ENCODE assay signal across 26 cellular contexts in the genomic region with DNA sequence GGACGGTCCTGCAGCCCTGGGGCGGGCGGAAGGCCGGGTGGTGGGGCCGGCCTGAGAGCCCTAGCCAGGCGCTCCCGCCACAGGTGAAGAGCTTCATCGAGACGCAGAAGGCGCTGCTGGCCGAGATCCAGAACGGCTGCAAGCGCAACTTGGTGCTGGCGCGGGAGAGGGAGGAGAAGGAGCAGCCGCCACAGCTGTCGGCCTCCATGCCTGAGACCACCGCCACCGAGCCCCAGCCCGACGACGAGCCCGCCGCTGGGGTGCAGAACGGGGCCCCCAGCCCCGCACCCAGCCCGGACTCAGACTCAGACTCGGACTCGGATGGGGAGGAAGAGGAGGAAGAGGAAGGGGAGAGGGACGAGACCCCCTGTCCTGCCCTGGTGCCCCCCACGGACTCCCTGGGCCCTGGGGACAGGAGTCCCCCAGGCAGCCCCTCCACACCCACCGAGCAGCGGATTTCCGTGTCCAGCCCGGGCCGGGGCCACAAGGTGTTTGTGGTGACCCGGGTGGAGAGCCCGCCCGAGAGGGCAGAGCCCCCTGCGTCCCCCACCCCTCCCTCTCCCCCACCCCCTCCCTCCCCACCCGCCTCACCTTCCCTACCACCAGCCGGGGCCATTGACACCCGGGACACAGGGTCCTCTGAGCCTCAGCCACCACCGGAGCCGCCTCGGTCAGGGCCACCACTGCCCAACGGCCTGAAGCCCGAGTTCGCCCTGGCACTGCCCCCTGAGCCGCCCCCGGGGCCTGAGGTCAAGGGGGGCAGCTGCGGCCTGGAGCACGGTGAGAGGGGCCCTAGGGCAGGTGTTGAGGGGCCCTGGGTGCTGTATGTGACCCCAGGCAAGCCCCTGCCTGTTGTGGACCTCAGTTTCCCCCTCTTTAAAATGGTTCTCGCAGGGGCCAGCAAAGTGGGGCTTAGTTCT. TPM values are rescaled to one million over a fixed set of nuclear protein-coding genes. Genes with fewer than 3 reads are reported as not detected.
"Had no signal": no experiment of that assay in that cellular context is flagged by ENCODE, and none has a peak within 500 bp of the region (broad histone marks: within the 10 kb centered on the region; RNA-seq: fewer than 3 reads in every experiment).

No MANE protein-coding gene starts in this region.

- H3K27me3 Mint-ChIP-seq: activated CD4-positive, alpha-beta T cell treated with anti-CD3 and anti-CD28 coated beads for 36 hours; effector memory CD8-positive, alpha-beta T cell had no signal

- H3K4me3 Mint-ChIP-seq: activated CD4-positive, alpha-beta T cell treated with anti-CD3 and anti-CD28 coated beads for 36 hours; activated CD8-positive, alpha-beta T cell treated with anti-CD3 and anti-CD28 coated beads, Interleukin-2, amount 10 ng/mL, durations not matched to agents 7 days and 5 days; activated T-cell treated with anti-CD3 and anti-CD28 coated beads, Interleukin-2, amount 50 U/mL, for 72 hours; effector memory CD8-positive, alpha-beta T cell; T-helper 2 cell treated with Interferon-gamma antibody and Interleukin-4, amounts not matched to agents 5 μg/mL and 100 μg/mL, for 36 hours had no signal

- H3K9me3 Mint-ChIP-seq: activated naive CD4-positive, alpha-beta T cell treated with anti-CD3 and anti-CD28 coated beads, Interleukin-2, amount 50 U/mL, for 72 hours; activated T-cell treated with anti-CD3 and anti-CD28 coated beads, Interleukin-2, amount 50 U/mL, for 72 hours; effector memory CD8-positive, alpha-beta T cell; T-helper 2 cell treated with Interferon-gamma antibody and Interleukin-4, amounts not matched to agents 5 μg/mL and 100 μg/mL, for 36 hours had no signal

- H3K27me3 ChIP-seq: body of pancreas, right atrium auricular region, testis had no signal

- ATAC-seq: activated CD4-positive, alpha-beta T cell treated with anti-CD3 and anti-CD28 coated beads for 36 hours; activated CD8-positive, alpha-beta T cell treated with anti-CD3 and anti-CD28 coated beads, Interleukin-2, amount 10 ng/mL, durations not matched to agents 7 days and 5 days; activated naive CD4-positive, alpha-beta T cell treated with anti-CD3 and anti-CD28 coated beads, Interleukin-2, amount 50 U/mL, for 72 hours; activated T-cell treated with anti-CD3 and anti-CD28 coated beads, Interleukin-2, amount 50 U/mL, for 72 hours; body of pancreas; effector memory CD8-positive, alpha-beta T cell; gastrocnemius medialis; left colon had no signal

- H3K27ac Mint-ChIP-seq: activated CD4-positive, alpha-beta T cell treated with anti-CD3 and anti-CD28 coated beads for 36 hours; activated CD8-positive, alpha-beta T cell treated with anti-CD3 and anti-CD28 coated beads, Interleukin-2, amount 10 ng/mL, durations not matched to agents 7 days and 5 days; activated naive CD4-positive, alpha-beta T cell treated with anti-CD3 and anti-CD28 coated beads, Interleukin-2, amount 50 U/mL, for 72 hours; activated T-cell treated with anti-CD3 and anti-CD28 coated beads, Interleukin-2, amount 50 U/mL, for 72 hours; effector memory CD8-positive, alpha-beta T cell; T-helper 2 cell treated with Interferon-gamma antibody and Interleukin-4, amounts not matched to agents 5 μg/mL and 100 μg/mL, for 36 hours had no signal

- H2AFZ ChIP-seq: parathyroid adenoma had no signal

- H3K27ac ChIP-seq: body of pancreas, gastrocnemius medialis, parathyroid adenoma, right atrium auricular region, testis had no signal

- DNase-seq: activated CD4-positive, alpha-beta T cell treated with anti-CD3 and anti-CD28 coated beads for 36 hours; activated CD4-positive, CD25-positive, alpha-beta regulatory T cell; activated CD8-positive, alpha-beta T cell treated with anti-CD3 and anti-CD28 coated beads, Interleukin-2, amount 10 ng/mL, durations not matched to agents 7 days and 5 days; activated naive CD4-positive, alpha-beta T cell; activated T-cell treated with anti-CD3 and anti-CD28 coated beads for 4 hours; activated T-cell treated with anti-CD3 and anti-CD28 coated beads, Interleukin-2, amount 50 U/mL, for 72 hours; aorta; body of pancreas; cortex of kidney; effector memory CD8-positive, alpha-beta T cell; erythroblast; gastrocnemius medialis; glutamatergic neuron; left colon; mammary epithelial cell; stimulated activated CD4-positive, alpha-beta T cell treated with anti-CD3 and anti-CD28 coated beads, Interleukin-15, amount 100 ng/mL, for 24 hours; stimulated activated CD4-positive, alpha-beta T cell treated with anti-CD3 and anti-CD28 coated beads, Interleukin-2, amount 100 ng/mL, for 24 hours; stimulated activated naive CD4-positive, alpha-beta T cell; T-helper 1 cell; trophoblast cell had no signal

- H3K4me3 ChIP-seq: body of pancreas, gastrocnemius medialis, right atrium auricular region had no signal

- H3K4me1 ChIP-seq: body of pancreas, gastrocnemius medialis, parathyroid adenoma, right atrium auricular region had no signal

RNA-seq across cellular contexts. Expression of a gene that starts 15.3 kb away (rescaled TPM):
- total RNA-seq: aorta, body of pancreas, liver had no signal
- polyA plus RNA-seq: liver had no signal
